In the genomic region with DNA sequence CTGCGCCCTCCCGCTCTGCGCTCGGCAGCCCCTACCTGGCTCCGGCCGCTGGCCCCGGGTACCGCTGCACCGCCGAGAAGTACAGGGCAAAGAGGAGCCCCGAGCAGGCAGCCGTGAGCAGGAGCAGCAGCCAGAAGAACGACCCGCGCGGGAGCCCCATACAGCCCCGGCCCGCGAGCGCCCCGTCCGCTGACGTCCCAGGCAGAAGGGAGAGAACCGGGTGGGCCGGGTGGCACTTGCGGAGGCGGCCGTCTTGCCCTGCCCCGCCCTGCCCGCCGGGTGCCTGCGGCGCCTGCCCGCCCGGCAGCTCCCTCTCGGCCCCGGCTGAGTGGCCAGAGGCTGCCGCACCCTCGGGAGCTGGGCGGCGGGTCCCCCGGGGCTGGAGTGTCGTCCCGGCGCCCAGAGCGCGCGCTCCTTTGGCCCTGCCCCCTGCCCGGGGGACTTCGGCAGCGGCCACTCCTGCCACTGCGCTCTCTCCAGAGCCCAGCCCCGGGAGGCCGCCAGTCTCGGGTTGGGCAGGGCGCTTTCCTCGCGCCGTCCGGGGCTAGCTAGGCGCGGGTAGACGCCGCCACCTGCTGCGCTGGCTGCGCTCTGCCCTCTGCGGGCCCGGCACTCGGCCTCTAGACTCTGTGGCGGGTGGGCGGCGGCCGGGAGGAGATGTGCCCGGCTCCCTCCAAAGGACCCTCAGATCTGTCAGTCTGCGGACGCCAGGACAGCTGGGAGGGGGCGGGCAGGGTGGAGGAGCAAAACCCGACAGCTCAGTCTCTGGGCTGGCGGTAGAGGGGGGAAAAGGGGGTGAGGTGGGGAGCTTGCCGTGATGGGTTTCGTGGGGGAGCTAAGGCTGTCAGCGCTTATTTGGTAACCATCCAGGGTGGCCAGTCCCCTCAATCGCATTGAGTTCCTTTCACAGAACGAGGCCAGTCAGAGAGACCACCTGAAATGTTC, we compare ENCODE assay signal across 8 cellular contexts. TPM values are rescaled to one million over a fixed set of nuclear protein-coding genes. Genes with fewer than 3 reads are reported as not detected.
A peak's percentile ranks its signal among the peaks of the same experiment; 100 is the strongest.
DNase-seq lines count a peak whose midpoint lies in the region; ATAC-seq and TF ChIP-seq lines count a peak whose summit lies in the region.

Gene ST6GALNAC2 (minus strand): TSS at position 212 of the 945 bp plus-strand sequence. CDS start 52 bp downstream, at position 160.

- no peak for TF ChIP-seq EP300 in stomach (IDR thresholded peaks at IDR 0.05)

- WGBS in stomach, 5 donors = 0 to 5% (median 0%) methylated on average over 7 to 84 of the region's 84 CpGs

- no peak for TF ChIP-seq POLR2A in stomach (IDR thresholded peaks at IDR 0.05)

- H3K4me3 ChIP-seq in DND-41 (ENCODE audit: low read depth in 1 of 2, low read length in 2 of 2) = no peak within 1 kb of the TSS
- H3K4me3 ChIP-seq in WERI-Rb-1 (ENCODE audit: low read depth, low read length) = peak within 1 kb of the TSS; percentile 52
- H3K4me3 ChIP-seq in stomach = peak within 1 kb of the TSS; percentile 50 to 82 (median 68)

- peaks cover 44% of the 10 kb centered on the region for H3K27me3 ChIP-seq in DND-41 (ENCODE audit: insufficient read depth, low read length, poor library complexity)
- H3K27me3 ChIP-seq in WERI-Rb-1 (ENCODE audit: insufficient read depth, low read depth, severe bottlenecking) = no peaks in the 10 kb centered on the region
- peaks cover 0 to 55% (median 22%) of the 10 kb centered on the region in 3 donors for H3K27me3 ChIP-seq in stomach

- H3K27ac ChIP-seq in DND-41 (ENCODE audit: low read length) = no peak within 1 kb of the TSS
- peak within 1 kb of the TSS; percentile 87 for H3K27ac ChIP-seq in WERI-Rb-1
- peak within 1 kb of the TSS; percentile 74 to 84 (median 78) for H3K27ac ChIP-seq in stomach

- peak; percentile 24; the same call in 1 of the 3 replicates for ATAC-seq in DND-41 (ENCODE audit: insufficient read depth, low read depth)
- ATAC-seq in GM19023 (IDR thresholded peaks at IDR 0.05; ENCODE audit: unreplicated experiment) = no peak

- intact Hi-C loops in stomach (cut with DNase I; ENCODE audit: low total_unique reads) = no loop called here

- H3K79me2 ChIP-seq in DND-41 (ENCODE audit: insufficient read depth, low read length) = no peaks in the 10 kb centered on the region

- TF ChIP-seq CTCF in DND-41 (IDR thresholded peaks at IDR 0.05; ENCODE audit: borderline replicate concordance, extremely low read depth, low read length, poor library complexity, severe bottlenecking) (no peak), WERI-Rb-1 (IDR thresholded peaks at IDR 0.05; ENCODE audit: low read depth, low read length) (peak; percentile 69), stomach (IDR thresholded peaks at IDR 0.05) (peak in 4 of 7 experiments; percentile 20 to 58 (median 54))

- H3K9ac ChIP-seq in DND-41 (ENCODE audit: low read depth, low read length) = no peak within 1 kb of the TSS

- no peak within 1 kb of the TSS for H2AFZ ChIP-seq in DND-41 (ENCODE audit: low read depth, low read length)

- H3K4me1 ChIP-seq in DND-41 (ENCODE audit: insufficient read depth, low read length) (no peaks in the 10 kb centered on the region), stomach (peaks cover 13 to 32% (median 28%) of the 10 kb centered on the region in 4 donors)

- no peak within 1 kb of the TSS for H3K4me2 ChIP-seq in DND-41 (ENCODE audit: insufficient read depth, low read length)

- H3K9me3 ChIP-seq in DND-41 (ENCODE audit: insufficient read depth, low read length, severe bottlenecking) (no peaks in the 10 kb centered on the region), WERI-Rb-1 (ENCODE audit: severe bottlenecking) (peaks cover 10% of the 10 kb centered on the region), stomach (no peaks in the 10 kb centered on the region)

- no peak for DNase-seq in DND-41
- DNase-seq in LoVo (ENCODE audit: low spot score) = peak; percentile 68
- peak; percentile 83 for DNase-seq in WERI-Rb-1
- peak; percentile 7 for DNase-seq in effector CD4-positive, alpha-beta T cell
- peak; percentile 55 to 64 for DNase-seq in lung microvascular endothelial cell (ENCODE audit: low read depth in 2 of 2)
- peak; percentile 84 for DNase-seq in stomach
- no peak for DNase-seq in cerebellar cortex (ENCODE audit: low spot score)

- peaks cover 4% of the 10 kb centered on the region; the same call in 1 of the 2 replicates for H4K20me1 ChIP-seq in DND-41 (ENCODE audit: insufficient read depth, low read length)

- H3K36me3 ChIP-seq in DND-41 (ENCODE audit: insufficient read depth, low read length) = no peaks in the 10 kb centered on the region
- H3K36me3 ChIP-seq in WERI-Rb-1 = no peaks in the 10 kb centered on the region
- H3K36me3 ChIP-seq in stomach = no peaks in the 10 kb centered on the region

RNA-seq across cellular contexts. Expression of gene ST6GALNAC2, which starts in this region (rescaled TPM):
- not detected in 2 replicates for total RNA-seq in lung microvascular endothelial cell
- 10 to 100 TPM in 2 of 5 donors, 1 to 10 TPM in 3; 1.2 to 17.8 (median 3.6) TPM for total RNA-seq in stomach
- 10 to 100 TPM in 1 of 3 donors, 1 to 10 TPM in 2; 3.9 to 17.1 (median 5.5) TPM for polyA plus RNA-seq in stomach

Comparison
In these comparisons a context has a peak if more than half of its experiments do, and no peak if none do; other contexts are left out.
1. Peak in DNase-seq in lung microvascular endothelial cell; RNA of the gene not detected or under 1 TPM.
2. DNase-seq: peak in LoVo (single experiment), WERI-Rb-1 (single experiment), effector CD4-positive, alpha-beta T cell (single experiment) and stomach (single experiment); none in DND-41 (single experiment) and cerebellar cortex (single experiment).
3. H3K4me3 ChIP-seq: peak in WERI-Rb-1 (single experiment) and stomach (4 of 4); none in DND-41 (0 of 2).